ENCODE assay signal across 14 cellular contexts in the genomic region with DNA sequence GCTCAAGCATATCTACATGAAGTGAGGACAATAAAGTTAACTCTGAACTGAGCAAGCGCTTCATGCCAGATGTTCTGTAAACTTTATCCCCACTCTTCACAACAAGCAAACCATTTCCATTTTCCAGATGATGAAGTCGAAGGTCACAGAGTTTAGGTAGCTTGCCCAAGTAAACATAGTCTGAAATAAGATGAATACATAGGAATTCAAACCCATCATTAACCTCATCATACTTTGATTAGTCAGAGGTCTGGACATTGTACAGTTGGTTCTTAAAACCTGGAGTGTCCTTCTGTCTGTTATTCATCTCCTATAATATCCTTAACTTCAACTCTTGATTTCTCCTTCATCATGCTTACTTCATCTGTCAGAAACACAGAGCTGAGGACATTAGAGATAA.
DNase-seq lines count a peak whose midpoint lies in the region; ATAC-seq and TF ChIP-seq lines count a peak whose summit lies in the region.
"Had no signal": no experiment of that assay in that cellular context is flagged by ENCODE, and none has a peak within 500 bp of the region (broad histone marks: within the 10 kb centered on the region; RNA-seq: fewer than 3 reads in every experiment).

No MANE protein-coding gene starts in this region.

- H3K27ac ChIP-seq in SK-N-SH (ENCODE audit: low read depth in 2 of 2, low read length in 1 of 2) = no peak overlapping the region
- H3K27ac ChIP-seq: BLaER1 had no signal

- no peaks in the 10 kb centered on the region for H3K9me3 ChIP-seq in SK-N-SH
- H3K9me3 ChIP-seq: BLaER1, HAP-1 had no signal

- H3K4me2 ChIP-seq in SK-N-SH = no peak overlapping the region
- H3K4me2 ChIP-seq: BLaER1 had no signal

- CTCF ChIA-PET in SK-N-SH (lab: Yijun Ruan, JAX) = no interaction called here

- no peak for TF ChIP-seq RAD21 in SK-N-SH (IDR thresholded peaks at IDR 0.05; ENCODE audit: low read length)

- DNase-seq in GM03348 (ENCODE audit: low spot score) (peak; percentile 13), SK-N-SH (no peak), fibroblast of mammary gland (ENCODE audit: low read depth) (peak; percentile 87), skeletal muscle cell (ENCODE audit: low read depth) (peak; percentile 43)
- DNase-seq: 8988T; CD4-positive, alpha-beta memory T cell; DMS153; DMS79; GDM1 had no signal

- no peak overlapping the region for H3K9ac ChIP-seq in SK-N-SH
- H3K9ac ChIP-seq: BLaER1 had no signal

- no peak for TF ChIP-seq POLR2A in GM18505 (IDR thresholded peaks at IDR 0.05; ENCODE audit: borderline replicate concordance, extremely low read depth, insufficient read depth, insufficient read length)

- TF ChIP-seq EP300 in SK-N-SH (IDR thresholded peaks at IDR 0.05; ENCODE audit: borderline replicate concordance in 1 of 2, low read depth in 1 of 2, low read length in 1 of 2) = no peak

- ATAC-seq in GM18867 (IDR thresholded peaks at IDR 0.05; ENCODE audit: unreplicated experiment) (no peak), GM18505 (IDR thresholded peaks at IDR 0.05; ENCODE audit: unreplicated experiment) (no peak), esophagus mucosa (no peak)

- 91% methylated on average over 2 of the region's 2 CpGs for WGBS in SK-N-SH (ENCODE audit: low lambda C conversion rate)

- H3K4me3 ChIP-seq in SK-N-SH (ENCODE audit: low read depth in 2 of 2, low read length in 1 of 2) (no peak overlapping the region), fibroblast of mammary gland (ENCODE audit: control insufficient read depth, low read depth, low read length) (no peak overlapping the region), skeletal muscle cell (ENCODE audit: low read depth, low read length) (no peak overlapping the region)
- H3K4me3 ChIP-seq: BLaER1, HAP-1 had no signal

- no peaks in the 10 kb centered on the region for H3K79me2 ChIP-seq in SK-N-SH (ENCODE audit: insufficient read depth)

- no peak for TF ChIP-seq CTCF in SK-N-SH (IDR thresholded peaks at IDR 0.05)
- no peak for TF ChIP-seq CTCF in fibroblast of mammary gland (conservative IDR thresholded peaks at IDR 0.05; ENCODE audit: control insufficient read depth, insufficient read depth, low read depth, low read length)

- POLR2A ChIA-PET in SK-N-SH (lab: Yijun Ruan, JAX) = no interaction called here

- no peaks in the 10 kb centered on the region for H4K20me1 ChIP-seq in SK-N-SH (ENCODE audit: insufficient read depth)
- H4K20me1 ChIP-seq: BLaER1 had no signal

- H3K9me2 ChIP-seq in SK-N-SH = no peaks in the 10 kb centered on the region

- peaks cover 8% of the 10 kb centered on the region for H3F3A ChIP-seq in SK-N-SH (replicated peaks; ENCODE audit: insufficient read depth)

- no peaks in the 10 kb centered on the region for H3K27me3 ChIP-seq in SK-N-SH (ENCODE audit: insufficient read depth)
- H3K27me3 ChIP-seq: BLaER1 had no signal

- H3K36me3 ChIP-seq in SK-N-SH (replicated peaks in 1 of 2; ENCODE audit: control insufficient read depth in 1 of 2, insufficient read depth in 2 of 2, low read length in 1 of 2) = no peaks in the 10 kb centered on the region
- H3K36me3 ChIP-seq: HAP-1 had no signal

- no peaks in the 10 kb centered on the region for H3K4me1 ChIP-seq in SK-N-SH (ENCODE audit: control insufficient read depth in 1 of 2, insufficient read depth in 2 of 2, low read depth in 1 of 2, low read length in 1 of 2)
- H3K4me1 ChIP-seq: BLaER1, HAP-1 had no signal

- H2AFZ ChIP-seq in SK-N-SH (ENCODE audit: low read depth) = no peak overlapping the region

TF ChIP-seq in SK-N-SH, 30 proteins besides CTCF, POLR2A, EP300 and RAD21:
- no peak for TF ChIP-seq FOSL2 (IDR thresholded peaks at IDR 0.05; ENCODE audit: borderline replicate concordance, low read depth)
- TF ChIP-seq, protein P1, sequence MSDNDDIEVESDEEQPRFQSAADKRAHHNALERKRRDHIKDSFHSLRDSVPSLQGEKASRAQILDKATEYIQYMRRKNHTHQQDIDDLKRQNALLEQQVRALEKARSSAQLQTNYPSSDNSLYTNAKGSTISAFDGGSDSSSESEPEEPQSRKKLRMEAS (IDR thresholded peaks at IDR 0.05; ENCODE audit: low read depth) = no peak
- TF ChIP-seq CHD2 (IDR thresholded peaks at IDR 0.05; ENCODE audit: low read length, partially characterized antibody) = no peak
- peak; percentile 43 for TF ChIP-seq TCF12 (IDR thresholded peaks at IDR 0.05)
